ENCODE assay signal across 27 cellular contexts in the genomic region with DNA sequence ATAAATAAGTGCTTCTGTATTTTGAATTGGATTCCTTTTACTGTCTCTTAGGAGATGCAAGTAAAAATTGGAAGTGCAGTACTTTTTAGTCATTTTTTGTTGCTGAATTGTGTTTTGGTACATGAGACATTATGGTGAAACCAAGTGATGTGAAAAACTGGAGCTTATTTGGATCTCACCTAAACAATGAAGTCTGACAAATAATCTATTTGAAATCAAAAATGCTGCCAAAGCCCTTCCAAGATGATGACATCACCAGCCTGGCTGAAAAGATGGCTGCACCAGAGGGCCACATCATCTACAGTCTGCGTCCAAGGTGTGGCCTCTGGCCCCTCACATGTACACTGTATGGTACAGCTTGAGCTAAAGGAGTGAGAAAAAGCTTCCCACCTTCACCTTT.
"Had no signal": no experiment of that assay in that cellular context is flagged by ENCODE, and none has a peak within 500 bp of the region (broad histone marks: within the 10 kb centered on the region; RNA-seq: fewer than 3 reads in every experiment).

No MANE protein-coding gene starts in this region.

- H3K36me3 Mint-ChIP-seq: activated CD4-positive, alpha-beta memory T cell treated with anti-CD3 and anti-CD28 coated beads for 36 hours; activated CD8-positive, alpha-beta memory T cell treated with anti-CD3 and anti-CD28 coated beads, Interleukin-2, amount 10 ng/mL, durations not matched to agents 7 days and 5 days; activated naive CD4-positive, alpha-beta T cell treated with anti-CD3 and anti-CD28 coated beads, Interleukin-2, amount 50 U/mL, for 24 hours; activated naive CD8-positive, alpha-beta T cell treated with anti-CD3 and anti-CD28 coated beads for 36 hours had no signal

- H3K27me3 Mint-ChIP-seq: activated CD4-positive, alpha-beta T cell treated with anti-CD3 and anti-CD28 coated beads for 36 hours; activated CD4-positive, alpha-beta T cell treated with anti-CD3 and anti-CD28 coated beads, Interleukin-2, amount 10 ng/mL, durations not matched to agents 24 days and 14 days; activated CD8-positive, alpha-beta memory T cell treated with anti-CD3 and anti-CD28 coated beads, Interleukin-2, amount 10 ng/mL, durations not matched to agents 7 days and 5 days; activated naive CD4-positive, alpha-beta T cell treated with anti-CD3 and anti-CD28 coated beads, Interleukin-2, amount 50 U/mL, for 24 hours had no signal

- H3K9me3 Mint-ChIP-seq: activated CD4-positive, alpha-beta T cell treated with anti-CD3 and anti-CD28 coated beads, Interleukin-2, amount 10 ng/mL, durations not matched to agents 24 days and 14 days; activated naive CD4-positive, alpha-beta T cell treated with anti-CD3 and anti-CD28 coated beads, Interleukin-2, amount 50 U/mL, for 24 hours had no signal

- H3K36me3 ChIP-seq: adrenal gland, colonic mucosa, gastrocnemius medialis had no signal

- H3K27ac ChIP-seq: adrenal gland, body of pancreas, colonic mucosa, foreskin keratinocyte, gastrocnemius medialis had no signal

- DNase-seq: activated CD4-positive, alpha-beta memory T cell treated with anti-CD3 and anti-CD28 coated beads for 36 hours; activated CD4-positive, alpha-beta T cell treated with anti-CD3 and anti-CD28 coated beads for 36 hours; activated CD4-positive, alpha-beta T cell treated with anti-CD3 and anti-CD28 coated beads, Interleukin-2, amount 10 ng/mL, durations not matched to agents 24 days and 14 days; activated CD4-positive, CD25-positive, alpha-beta regulatory T cell; activated CD4-positive, CD25-positive, alpha-beta regulatory T cell treated with anti-CD3 and anti-CD28 coated beads, Interleukin-2, amount 50 U/mL, for 72 hours; activated CD8-positive, alpha-beta memory T cell treated with anti-CD3 and anti-CD28 coated beads, Interleukin-2, amount 10 ng/mL, durations not matched to agents 7 days and 5 days; activated CD8-positive, alpha-beta memory T cell treated with anti-CD3 and anti-CD28 coated beads, Interleukin-2, amount 50 U/mL, for 4 hours; activated CD8-positive, alpha-beta T cell treated with anti-CD3 and anti-CD28 coated beads, Interleukin-2, amount 10 ng/mL, durations not matched to agents 7 days and 5 days; activated effector memory CD4-positive, alpha-beta T cell treated with Interleukin-2 at 50 U/mL for 16 hours; activated naive CD4-positive, alpha-beta T cell treated with anti-CD3 and anti-CD28 coated beads for 36 hours; activated naive CD8-positive, alpha-beta T cell treated with anti-CD3 and anti-CD28 coated beads for 36 hours; activated naive CD8-positive, alpha-beta T cell treated with anti-CD3 and anti-CD28 coated beads, Interleukin-2, amount 50 U/mL, for 24 hours; activated T-cell treated with anti-CD3 and anti-CD28 coated beads, Interleukin-2, amount 50 U/mL, for 1 hour; activated T-cell treated with anti-CD3 and anti-CD28 coated beads, Interleukin-2, amount 50 U/mL, for 48 hours; adrenal gland; aorta; body of pancreas; caudate nucleus; cerebellar nuclear complex; colonic mucosa; effector memory CD4-positive, alpha-beta T cell; endodermal cell; foreskin keratinocyte; gastrocnemius medialis; T-helper 2 cell had no signal

- H3K4me1 ChIP-seq: adrenal gland, body of pancreas, colonic mucosa, foreskin keratinocyte, gastrocnemius medialis had no signal

- H3K4me1 Mint-ChIP-seq: activated CD4-positive, alpha-beta T cell treated with anti-CD3 and anti-CD28 coated beads for 36 hours; activated CD4-positive, alpha-beta T cell treated with anti-CD3 and anti-CD28 coated beads, Interleukin-2, amount 10 ng/mL, durations not matched to agents 24 days and 14 days; activated CD8-positive, alpha-beta memory T cell treated with anti-CD3 and anti-CD28 coated beads, Interleukin-2, amount 10 ng/mL, durations not matched to agents 7 days and 5 days; activated naive CD4-positive, alpha-beta T cell treated with anti-CD3 and anti-CD28 coated beads, Interleukin-2, amount 50 U/mL, for 24 hours; activated naive CD8-positive, alpha-beta T cell treated with anti-CD3 and anti-CD28 coated beads, Interleukin-2, amount 50 U/mL, for 24 hours had no signal

- H3K9me3 ChIP-seq: adrenal gland, body of pancreas, colonic mucosa, gastrocnemius medialis had no signal

- ATAC-seq: activated CD4-positive, alpha-beta T cell treated with anti-CD3 and anti-CD28 coated beads for 36 hours; activated CD8-positive, alpha-beta memory T cell treated with anti-CD3 and anti-CD28 coated beads, Interleukin-2, amount 10 ng/mL, durations not matched to agents 7 days and 5 days; activated CD8-positive, alpha-beta T cell treated with anti-CD3 and anti-CD28 coated beads, Interleukin-2, amount 10 ng/mL, durations not matched to agents 7 days and 5 days; activated naive CD8-positive, alpha-beta T cell treated with anti-CD3 and anti-CD28 coated beads, Interleukin-2, amount 50 U/mL, for 24 hours; body of pancreas; esophagus mucosa; foreskin keratinocyte; gastrocnemius medialis had no signal

- H3K4me3 ChIP-seq: adrenal gland, body of pancreas, colonic mucosa, gastrocnemius medialis had no signal

- H3K4me3 Mint-ChIP-seq: activated CD4-positive, alpha-beta memory T cell treated with anti-CD3 and anti-CD28 coated beads for 36 hours; activated CD4-positive, alpha-beta T cell treated with anti-CD3 and anti-CD28 coated beads for 36 hours; activated CD4-positive, alpha-beta T cell treated with anti-CD3 and anti-CD28 coated beads, Interleukin-2, amount 10 ng/mL, durations not matched to agents 24 days and 14 days; activated CD8-positive, alpha-beta memory T cell treated with anti-CD3 and anti-CD28 coated beads, Interleukin-2, amount 10 ng/mL, durations not matched to agents 7 days and 5 days; activated CD8-positive, alpha-beta T cell treated with anti-CD3 and anti-CD28 coated beads, Interleukin-2, amount 10 ng/mL, durations not matched to agents 7 days and 5 days; activated naive CD4-positive, alpha-beta T cell treated with anti-CD3 and anti-CD28 coated beads for 36 hours; activated naive CD4-positive, alpha-beta T cell treated with anti-CD3 and anti-CD28 coated beads, Interleukin-2, amount 50 U/mL, for 24 hours; activated naive CD8-positive, alpha-beta T cell treated with anti-CD3 and anti-CD28 coated beads for 36 hours; activated naive CD8-positive, alpha-beta T cell treated with anti-CD3 and anti-CD28 coated beads, Interleukin-2, amount 50 U/mL, for 24 hours; endodermal cell had no signal

- H3K27ac Mint-ChIP-seq: activated CD4-positive, alpha-beta memory T cell treated with anti-CD3 and anti-CD28 coated beads for 36 hours; activated CD4-positive, alpha-beta T cell treated with anti-CD3 and anti-CD28 coated beads for 36 hours; activated CD4-positive, alpha-beta T cell treated with anti-CD3 and anti-CD28 coated beads, Interleukin-2, amount 10 ng/mL, durations not matched to agents 24 days and 14 days; activated CD8-positive, alpha-beta memory T cell treated with anti-CD3 and anti-CD28 coated beads, Interleukin-2, amount 10 ng/mL, durations not matched to agents 7 days and 5 days; activated CD8-positive, alpha-beta T cell treated with anti-CD3 and anti-CD28 coated beads, Interleukin-2, amount 10 ng/mL, durations not matched to agents 7 days and 5 days; activated naive CD4-positive, alpha-beta T cell treated with anti-CD3 and anti-CD28 coated beads for 36 hours; activated naive CD4-positive, alpha-beta T cell treated with anti-CD3 and anti-CD28 coated beads, Interleukin-2, amount 50 U/mL, for 24 hours; activated naive CD8-positive, alpha-beta T cell treated with anti-CD3 and anti-CD28 coated beads for 36 hours; activated naive CD8-positive, alpha-beta T cell treated with anti-CD3 and anti-CD28 coated beads, Interleukin-2, amount 50 U/mL, for 24 hours; endodermal cell had no signal

- H3K27me3 ChIP-seq: adrenal gland, body of pancreas, colonic mucosa, foreskin keratinocyte, gastrocnemius medialis had no signal
